Comparison of ENCODE assay signal across 1 cellular context in the genomic region with DNA sequence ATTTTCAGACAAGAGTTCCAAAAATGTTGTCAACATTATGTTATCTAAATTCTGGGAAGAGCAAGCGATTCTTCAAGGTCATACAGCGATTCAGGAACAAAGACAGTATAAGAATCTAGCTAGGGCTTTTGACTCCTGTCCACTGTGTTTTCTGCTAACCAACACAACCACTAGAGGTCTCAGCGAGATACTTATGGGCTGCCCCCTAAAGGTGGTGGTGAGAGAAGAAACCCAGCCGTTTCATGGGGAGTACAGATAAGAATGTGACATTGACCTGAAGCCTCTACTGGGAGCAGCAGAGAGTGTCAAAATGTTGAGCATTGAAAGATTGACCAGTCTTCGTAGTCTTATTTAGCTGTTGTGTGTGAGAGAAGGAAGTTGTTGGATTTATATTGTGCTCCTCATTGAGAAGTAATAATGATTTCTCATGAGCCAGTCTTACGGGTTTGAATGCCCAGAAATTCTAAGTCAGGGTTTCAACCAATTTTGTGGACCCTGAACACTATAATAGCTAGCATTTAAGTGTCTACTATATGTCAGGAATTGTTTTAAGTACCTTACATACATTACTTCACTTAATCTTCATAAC.
TF ChIP-seq lines count a peak whose summit lies in the region.

No MANE protein-coding gene starts in this region.

TF ChIP-seq in GM23338, 12 proteins besides CTCF, POLR2A, EP300 and RAD21 (continued from another document):
- TF ChIP-seq, protein P1, sequence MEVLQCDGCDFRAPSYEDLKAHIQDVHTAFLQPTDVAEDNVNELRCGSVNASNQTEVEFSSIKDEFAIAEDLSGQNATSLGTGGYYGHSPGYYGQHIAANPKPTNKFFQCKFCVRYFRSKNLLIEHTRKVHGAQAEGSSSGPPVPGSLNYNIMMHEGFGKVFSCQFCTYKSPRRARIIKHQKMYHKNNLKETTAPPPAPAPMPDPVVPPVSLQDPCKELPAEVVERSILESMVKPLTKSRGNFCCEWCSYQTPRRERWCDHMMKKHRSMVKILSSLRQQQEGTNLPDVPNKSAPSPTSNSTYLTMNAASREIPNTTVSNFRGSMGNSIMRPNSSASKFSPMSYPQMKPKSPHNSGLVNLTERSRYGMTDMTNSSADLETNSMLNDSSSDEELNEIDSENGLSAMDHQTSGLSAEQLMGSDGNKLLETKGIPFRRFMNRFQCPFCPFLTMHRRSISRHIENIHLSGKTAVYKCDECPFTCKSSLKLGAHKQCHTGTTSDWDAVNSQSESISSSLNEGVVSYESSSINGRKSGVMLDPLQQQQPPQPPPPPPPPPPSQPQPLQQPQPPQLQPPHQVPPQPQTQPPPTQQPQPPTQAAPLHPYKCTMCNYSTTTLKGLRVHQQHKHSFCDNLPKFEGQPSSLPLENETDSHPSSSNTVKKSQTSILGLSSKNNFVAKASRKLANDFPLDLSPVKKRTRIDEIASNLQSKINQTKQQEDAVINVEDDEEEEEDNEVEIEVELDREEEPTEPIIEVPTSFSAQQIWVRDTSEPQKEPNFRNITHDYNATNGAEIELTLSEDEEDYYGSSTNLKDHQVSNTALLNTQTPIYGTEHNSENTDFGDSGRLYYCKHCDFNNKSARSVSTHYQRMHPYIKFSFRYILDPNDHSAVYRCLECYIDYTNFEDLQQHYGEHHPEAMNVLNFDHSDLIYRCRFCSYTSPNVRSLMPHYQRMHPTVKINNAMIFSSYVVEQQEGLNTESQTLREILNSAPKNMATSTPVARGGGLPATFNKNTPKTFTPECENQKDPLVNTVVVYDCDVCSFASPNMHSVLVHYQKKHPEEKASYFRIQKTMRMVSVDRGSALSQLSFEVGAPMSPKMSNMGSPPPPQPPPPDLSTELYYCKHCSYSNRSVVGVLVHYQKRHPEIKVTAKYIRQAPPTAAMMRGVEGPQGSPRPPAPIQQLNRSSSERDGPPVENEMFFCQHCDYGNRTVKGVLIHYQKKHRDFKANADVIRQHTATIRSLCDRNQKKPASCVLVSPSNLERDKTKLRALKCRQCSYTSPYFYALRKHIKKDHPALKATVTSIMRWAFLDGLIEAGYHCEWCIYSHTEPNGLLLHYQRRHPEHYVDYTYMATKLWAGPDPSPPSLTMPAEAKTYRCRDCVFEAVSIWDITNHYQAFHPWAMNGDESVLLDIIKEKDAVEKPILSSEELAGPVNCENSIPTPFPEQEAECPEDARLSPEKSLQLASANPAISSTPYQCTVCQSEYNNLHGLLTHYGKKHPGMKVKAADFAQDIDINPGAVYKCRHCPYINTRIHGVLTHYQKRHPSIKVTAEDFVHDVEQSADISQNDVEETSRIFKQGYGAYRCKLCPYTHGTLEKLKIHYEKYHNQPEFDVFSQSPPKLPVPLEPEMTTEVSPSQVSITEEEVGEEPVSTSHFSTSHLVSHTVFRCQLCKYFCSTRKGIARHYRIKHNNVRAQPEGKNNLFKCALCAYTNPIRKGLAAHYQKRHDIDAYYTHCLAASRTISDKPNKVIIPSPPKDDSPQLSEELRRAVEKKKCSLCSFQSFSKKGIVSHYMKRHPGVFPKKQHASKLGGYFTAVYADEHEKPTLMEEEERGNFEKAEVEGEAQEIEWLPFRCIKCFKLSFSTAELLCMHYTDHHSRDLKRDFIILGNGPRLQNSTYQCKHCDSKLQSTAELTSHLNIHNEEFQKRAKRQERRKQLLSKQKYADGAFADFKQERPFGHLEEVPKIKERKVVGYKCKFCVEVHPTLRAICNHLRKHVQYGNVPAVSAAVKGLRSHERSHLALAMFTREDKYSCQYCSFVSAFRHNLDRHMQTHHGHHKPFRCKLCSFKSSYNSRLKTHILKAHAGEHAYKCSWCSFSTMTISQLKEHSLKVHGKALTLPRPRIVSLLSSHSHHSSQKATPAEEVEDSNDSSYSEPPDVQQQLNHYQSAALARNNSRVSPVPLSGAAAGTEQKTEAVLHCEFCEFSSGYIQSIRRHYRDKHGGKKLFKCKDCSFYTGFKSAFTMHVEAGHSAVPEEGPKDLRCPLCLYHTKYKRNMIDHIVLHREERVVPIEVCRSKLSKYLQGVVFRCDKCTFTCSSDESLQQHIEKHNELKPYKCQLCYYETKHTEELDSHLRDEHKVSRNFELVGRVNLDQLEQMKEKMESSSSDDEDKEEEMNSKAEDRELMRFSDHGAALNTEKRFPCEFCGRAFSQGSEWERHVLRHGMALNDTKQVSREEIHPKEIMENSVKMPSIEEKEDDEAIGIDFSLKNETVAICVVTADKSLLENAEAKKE (CRISPR knock-in tag; IDR thresholded peaks at IDR 0.05), result peak; percentile 99
- TF ChIP-seq POLR2AphosphoS5 (IDR thresholded peaks at IDR 0.05; ENCODE audit: low read depth) (no peak), ZNF114 (CRISPR knock-in tag; IDR thresholded peaks at IDR 0.05) (peak; percentile 86; the same call in 1 of the 2 replicates), NANOG (IDR thresholded peaks at IDR 0.05; ENCODE audit: borderline replicate concordance) (no peak), CREB1 (CRISPR knock-in tag; IDR thresholded peaks at IDR 0.05; ENCODE audit: low read depth) (0 out of 2 replicates have a peak, but pooled peaks have one; percentile 27)
